In the genomic region with DNA sequence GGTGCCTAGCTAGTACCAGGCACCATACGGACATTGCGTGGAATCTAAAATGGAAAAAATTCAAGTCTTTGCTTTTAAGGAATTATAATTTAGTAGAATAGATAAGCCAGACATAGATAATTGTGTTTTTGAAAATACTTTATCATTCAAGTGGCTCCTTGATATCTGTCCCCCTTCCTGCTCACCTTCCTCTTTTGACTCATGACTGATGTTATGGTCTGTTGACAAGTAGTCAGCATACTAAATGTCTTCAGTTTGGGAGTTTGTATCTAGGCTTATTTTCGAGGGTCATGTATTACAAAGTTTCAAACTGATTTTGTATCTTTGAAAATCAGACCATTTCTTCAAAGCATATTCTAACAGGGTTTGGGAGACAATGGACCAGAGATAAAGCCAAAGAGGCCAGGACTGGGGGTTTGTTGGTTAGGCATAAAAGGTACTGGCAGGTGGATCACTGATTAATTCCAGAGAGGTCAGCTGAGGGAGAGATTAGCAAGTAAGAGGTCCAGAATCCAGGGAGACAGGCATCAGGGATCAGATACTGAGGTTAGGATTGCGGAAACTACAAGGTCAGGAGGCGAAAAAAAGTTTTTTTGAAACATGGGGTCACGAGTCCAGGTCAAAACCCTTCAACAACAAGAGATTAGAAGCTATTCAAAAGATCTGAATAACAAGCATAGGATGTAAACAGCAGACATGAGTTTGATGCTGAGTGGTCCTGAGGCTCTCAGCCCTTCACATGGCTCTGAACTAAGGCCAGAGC, we compare ENCODE assay signal across 1 cellular context.
TF ChIP-seq lines count a peak whose summit lies in the region.

No MANE protein-coding gene starts in this region.

TF ChIP-seq in HepG2, 621 proteins besides CTCF, POLR2A, EP300 and RAD21 (continued from another document and continues in another):
- TF ChIP-seq, protein P1, sequence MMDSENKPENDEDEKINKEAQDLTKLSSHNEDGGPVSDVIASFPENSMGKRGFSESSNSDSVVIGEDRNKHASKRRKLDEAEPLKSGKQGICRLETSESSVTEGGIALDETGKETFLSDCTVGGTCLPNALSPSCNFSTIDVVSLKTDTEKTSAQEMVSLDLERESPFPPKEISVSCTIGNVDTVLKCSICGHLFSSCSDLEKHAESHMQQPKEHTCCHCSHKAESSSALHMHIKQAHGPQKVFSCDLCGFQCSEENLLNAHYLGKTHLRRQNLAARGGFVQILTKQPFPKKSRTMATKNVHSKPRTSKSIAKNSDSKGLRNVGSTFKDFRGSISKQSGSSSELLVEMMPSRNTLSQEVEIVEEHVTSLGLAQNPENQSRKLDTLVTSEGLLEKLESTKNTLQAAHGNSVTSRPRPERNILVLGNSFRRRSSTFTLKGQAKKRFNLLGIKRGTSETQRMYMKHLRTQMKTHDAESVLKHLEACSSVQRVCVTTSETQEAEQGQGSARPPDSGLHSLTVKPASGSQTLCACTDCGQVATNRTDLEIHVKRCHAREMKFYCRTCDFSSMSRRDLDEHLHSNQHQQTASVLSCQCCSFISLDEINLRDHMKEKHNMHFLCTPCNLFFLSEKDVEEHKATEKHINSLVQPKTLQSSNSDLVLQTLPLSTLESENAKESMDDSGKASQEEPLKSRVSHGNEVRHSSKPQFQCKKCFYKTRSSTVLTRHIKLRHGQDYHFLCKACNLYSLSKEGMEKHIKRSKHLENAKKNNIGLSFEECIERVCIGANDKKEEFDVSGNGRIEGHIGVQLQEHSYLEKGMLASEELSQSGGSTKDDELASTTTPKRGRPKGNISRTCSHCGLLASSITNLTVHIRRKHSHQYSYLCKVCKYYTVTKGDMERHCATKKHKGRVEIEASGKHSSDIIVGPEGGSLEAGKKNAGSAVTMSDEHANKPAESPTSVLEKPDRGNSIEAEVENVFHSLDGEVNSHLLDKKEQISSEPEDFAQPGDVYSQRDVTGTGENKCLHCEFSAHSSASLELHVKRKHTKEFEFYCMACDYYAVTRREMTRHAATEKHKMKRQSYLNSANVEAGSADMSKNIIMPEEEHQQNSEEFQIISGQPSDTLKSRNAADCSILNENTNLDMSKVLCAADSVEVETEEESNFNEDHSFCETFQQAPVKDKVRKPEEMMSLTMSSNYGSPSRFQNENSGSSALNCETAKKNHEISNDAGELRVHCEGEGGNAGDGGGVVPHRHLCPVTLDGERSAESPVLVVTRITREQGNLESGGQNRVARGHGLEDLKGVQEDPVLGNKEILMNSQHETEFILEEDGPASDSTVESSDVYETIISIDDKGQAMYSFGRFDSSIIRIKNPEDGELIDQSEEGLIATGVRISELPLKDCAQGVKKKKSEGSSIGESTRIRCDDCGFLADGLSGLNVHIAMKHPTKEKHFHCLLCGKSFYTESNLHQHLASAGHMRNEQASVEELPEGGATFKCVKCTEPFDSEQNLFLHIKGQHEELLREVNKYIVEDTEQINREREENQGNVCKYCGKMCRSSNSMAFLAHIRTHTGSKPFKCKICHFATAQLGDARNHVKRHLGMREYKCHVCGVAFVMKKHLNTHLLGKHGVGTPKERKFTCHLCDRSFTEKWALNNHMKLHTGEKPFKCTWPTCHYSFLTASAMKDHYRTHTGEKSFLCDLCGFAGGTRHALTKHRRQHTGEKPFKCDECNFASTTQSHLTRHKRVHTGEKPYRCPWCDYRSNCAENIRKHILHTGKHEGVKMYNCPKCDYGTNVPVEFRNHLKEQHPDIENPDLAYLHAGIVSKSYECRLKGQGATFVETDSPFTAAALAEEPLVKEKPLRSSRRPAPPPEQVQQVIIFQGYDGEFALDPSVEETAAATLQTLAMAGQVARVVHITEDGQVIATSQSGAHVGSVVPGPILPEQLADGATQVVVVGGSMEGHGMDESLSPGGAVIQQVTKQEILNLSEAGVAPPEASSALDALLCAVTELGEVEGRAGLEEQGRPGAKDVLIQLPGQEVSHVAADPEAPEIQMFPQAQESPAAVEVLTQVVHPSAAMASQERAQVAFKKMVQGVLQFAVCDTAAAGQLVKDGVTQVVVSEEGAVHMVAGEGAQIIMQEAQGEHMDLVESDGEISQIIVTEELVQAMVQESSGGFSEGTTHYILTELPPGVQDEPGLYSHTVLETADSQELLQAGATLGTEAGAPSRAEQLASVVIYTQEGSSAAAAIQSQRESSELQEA (CRISPR knock-in tag; IDR thresholded peaks at IDR 0.05; ENCODE audit: not compliant biosample characterization): no peak
- no peak for TF ChIP-seq CC2D1A (CRISPR knock-in tag; IDR thresholded peaks at IDR 0.05)
- TF ChIP-seq NCOA2 (CRISPR knock-in tag; IDR thresholded peaks at IDR 0.05): peak; percentile 98
- no peak for TF ChIP-seq PLRG1 (conservative IDR thresholded peaks at IDR 0.05)
- peak; percentile 96 for TF ChIP-seq FOXK2 (IDR thresholded peaks at IDR 0.05)
- TF ChIP-seq KMT2B (CRISPR knock-in tag; IDR thresholded peaks at IDR 0.05): no peak
- TF ChIP-seq, protein P2, sequence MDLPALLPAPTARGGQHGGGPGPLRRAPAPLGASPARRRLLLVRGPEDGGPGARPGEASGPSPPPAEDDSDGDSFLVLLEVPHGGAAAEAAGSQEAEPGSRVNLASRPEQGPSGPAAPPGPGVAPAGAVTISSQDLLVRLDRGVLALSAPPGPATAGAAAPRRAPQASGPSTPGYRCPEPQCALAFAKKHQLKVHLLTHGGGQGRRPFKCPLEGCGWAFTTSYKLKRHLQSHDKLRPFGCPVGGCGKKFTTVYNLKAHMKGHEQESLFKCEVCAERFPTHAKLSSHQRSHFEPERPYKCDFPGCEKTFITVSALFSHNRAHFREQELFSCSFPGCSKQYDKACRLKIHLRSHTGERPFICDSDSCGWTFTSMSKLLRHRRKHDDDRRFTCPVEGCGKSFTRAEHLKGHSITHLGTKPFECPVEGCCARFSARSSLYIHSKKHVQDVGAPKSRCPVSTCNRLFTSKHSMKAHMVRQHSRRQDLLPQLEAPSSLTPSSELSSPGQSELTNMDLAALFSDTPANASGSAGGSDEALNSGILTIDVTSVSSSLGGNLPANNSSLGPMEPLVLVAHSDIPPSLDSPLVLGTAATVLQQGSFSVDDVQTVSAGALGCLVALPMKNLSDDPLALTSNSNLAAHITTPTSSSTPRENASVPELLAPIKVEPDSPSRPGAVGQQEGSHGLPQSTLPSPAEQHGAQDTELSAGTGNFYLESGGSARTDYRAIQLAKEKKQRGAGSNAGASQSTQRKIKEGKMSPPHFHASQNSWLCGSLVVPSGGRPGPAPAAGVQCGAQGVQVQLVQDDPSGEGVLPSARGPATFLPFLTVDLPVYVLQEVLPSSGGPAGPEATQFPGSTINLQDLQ (CRISPR knock-in tag; IDR thresholded peaks at IDR 0.05): no peak
- TF ChIP-seq, protein P3, sequence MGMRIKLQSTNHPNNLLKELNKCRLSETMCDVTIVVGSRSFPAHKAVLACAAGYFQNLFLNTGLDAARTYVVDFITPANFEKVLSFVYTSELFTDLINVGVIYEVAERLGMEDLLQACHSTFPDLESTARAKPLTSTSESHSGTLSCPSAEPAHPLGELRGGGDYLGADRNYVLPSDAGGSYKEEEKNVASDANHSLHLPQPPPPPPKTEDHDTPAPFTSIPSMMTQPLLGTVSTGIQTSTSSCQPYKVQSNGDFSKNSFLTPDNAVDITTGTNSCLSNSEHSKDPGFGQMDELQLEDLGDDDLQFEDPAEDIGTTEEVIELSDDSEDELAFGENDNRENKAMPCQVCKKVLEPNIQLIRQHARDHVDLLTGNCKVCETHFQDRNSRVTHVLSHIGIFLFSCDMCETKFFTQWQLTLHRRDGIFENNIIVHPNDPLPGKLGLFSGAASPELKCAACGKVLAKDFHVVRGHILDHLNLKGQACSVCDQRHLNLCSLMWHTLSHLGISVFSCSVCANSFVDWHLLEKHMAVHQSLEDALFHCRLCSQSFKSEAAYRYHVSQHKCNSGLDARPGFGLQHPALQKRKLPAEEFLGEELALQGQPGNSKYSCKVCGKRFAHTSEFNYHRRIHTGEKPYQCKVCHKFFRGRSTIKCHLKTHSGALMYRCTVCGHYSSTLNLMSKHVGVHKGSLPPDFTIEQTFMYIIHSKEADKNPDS (CRISPR knock-in tag; IDR thresholded peaks at IDR 0.05): peak; percentile 91; the same call in 1 of the 2 replicates
- TF ChIP-seq ELF4 (CRISPR knock-in tag; IDR thresholded peaks at IDR 0.05; ENCODE audit: borderline replicate concordance): 0 out of 2 replicates have a peak, but pooled peaks have one; percentile 36
- no peak for TF ChIP-seq SP140L (CRISPR knock-in tag; IDR thresholded peaks at IDR 0.05; ENCODE audit: borderline replicate concordance)
- TF ChIP-seq ZBTB7A (CRISPR knock-in tag; IDR thresholded peaks at IDR 0.05): no peak
- no peak for TF ChIP-seq TOE1 (CRISPR knock-in tag; IDR thresholded peaks at IDR 0.05)
- no peak for TF ChIP-seq KAT7 (CRISPR knock-in tag; IDR thresholded peaks at IDR 0.05; ENCODE audit: borderline replicate concordance)
- TF ChIP-seq SIN3B (IDR thresholded peaks at IDR 0.05; ENCODE audit: low read length): no peak
- no peak; the same call in 1 of the 2 replicates for TF ChIP-seq ZNF431 (CRISPR knock-in tag; IDR thresholded peaks at IDR 0.05; ENCODE audit: borderline replicate concordance, low read depth)
- TF ChIP-seq MIER3 (CRISPR knock-in tag; IDR thresholded peaks at IDR 0.05; ENCODE audit: borderline replicate concordance): peak; percentile 85
- no peak for TF ChIP-seq ZNF777 (CRISPR knock-in tag; IDR thresholded peaks at IDR 0.05)
- TF ChIP-seq, protein P4, sequence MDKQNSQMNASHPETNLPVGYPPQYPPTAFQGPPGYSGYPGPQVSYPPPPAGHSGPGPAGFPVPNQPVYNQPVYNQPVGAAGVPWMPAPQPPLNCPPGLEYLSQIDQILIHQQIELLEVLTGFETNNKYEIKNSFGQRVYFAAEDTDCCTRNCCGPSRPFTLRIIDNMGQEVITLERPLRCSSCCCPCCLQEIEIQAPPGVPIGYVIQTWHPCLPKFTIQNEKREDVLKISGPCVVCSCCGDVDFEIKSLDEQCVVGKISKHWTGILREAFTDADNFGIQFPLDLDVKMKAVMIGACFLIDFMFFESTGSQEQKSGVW (CRISPR knock-in tag; IDR thresholded peaks at IDR 0.05; ENCODE audit: borderline replicate concordance): no peak
- TF ChIP-seq SOX5 (CRISPR knock-in tag; IDR thresholded peaks at IDR 0.05; ENCODE audit: borderline replicate concordance): peak; percentile 99
- TF ChIP-seq TRIM24 (CRISPR knock-in tag; IDR thresholded peaks at IDR 0.05): no peak
- TF ChIP-seq NCOA1 (CRISPR knock-in tag; IDR thresholded peaks at IDR 0.05): peak; percentile 77
- no peak for TF ChIP-seq RNF2 (conservative IDR thresholded peaks at IDR 0.05; ENCODE audit: low read depth)
- TF ChIP-seq, protein P5, sequence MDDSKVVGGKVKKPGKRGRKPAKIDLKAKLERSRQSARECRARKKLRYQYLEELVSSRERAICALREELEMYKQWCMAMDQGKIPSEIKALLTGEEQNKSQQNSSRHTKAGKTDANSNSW (CRISPR knock-in tag; IDR thresholded peaks at IDR 0.05; ENCODE audit: borderline replicate concordance): no peak
- TF ChIP-seq, protein P6, sequence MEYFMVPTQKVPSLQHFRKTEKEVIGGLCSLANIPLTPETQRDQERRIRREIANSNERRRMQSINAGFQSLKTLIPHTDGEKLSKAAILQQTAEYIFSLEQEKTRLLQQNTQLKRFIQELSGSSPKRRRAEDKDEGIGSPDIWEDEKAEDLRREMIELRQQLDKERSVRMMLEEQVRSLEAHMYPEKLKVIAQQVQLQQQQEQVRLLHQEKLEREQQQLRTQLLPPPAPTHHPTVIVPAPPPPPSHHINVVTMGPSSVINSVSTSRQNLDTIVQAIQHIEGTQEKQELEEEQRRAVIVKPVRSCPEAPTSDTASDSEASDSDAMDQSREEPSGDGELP (IDR thresholded peaks at IDR 0.05; ENCODE audit: borderline replicate concordance, low read depth): peak; percentile 94
- TF ChIP-seq MIXL1 (CRISPR knock-in tag; IDR thresholded peaks at IDR 0.05): peak; percentile 83
- TF ChIP-seq, protein P7, sequence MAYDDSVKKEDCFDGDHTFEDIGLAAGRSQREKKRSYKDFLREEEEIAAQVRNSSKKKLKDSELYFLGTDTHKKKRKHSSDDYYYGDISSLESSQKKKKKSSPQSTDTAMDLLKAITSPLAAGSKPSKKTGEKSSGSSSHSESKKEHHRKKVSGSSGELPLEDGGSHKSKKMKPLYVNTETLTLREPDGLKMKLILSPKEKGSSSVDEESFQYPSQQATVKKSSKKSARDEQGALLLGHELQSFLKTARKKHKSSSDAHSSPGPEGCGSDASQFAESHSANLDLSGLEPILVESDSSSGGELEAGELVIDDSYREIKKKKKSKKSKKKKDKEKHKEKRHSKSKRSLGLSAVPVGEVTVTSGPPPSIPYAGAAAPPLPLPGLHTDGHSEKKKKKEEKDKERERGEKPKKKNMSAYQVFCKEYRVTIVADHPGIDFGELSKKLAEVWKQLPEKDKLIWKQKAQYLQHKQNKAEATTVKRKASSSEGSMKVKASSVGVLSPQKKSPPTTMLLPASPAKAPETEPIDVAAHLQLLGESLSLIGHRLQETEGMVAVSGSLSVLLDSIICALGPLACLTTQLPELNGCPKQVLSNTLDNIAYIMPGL (CRISPR knock-in tag; IDR thresholded peaks at IDR 0.05; ENCODE audit: borderline replicate concordance in 1 of 2, low read depth in 1 of 2): peak in 1 of 2 experiments; percentile 19; a peak in 1 of 4 replicates
- no peak for TF ChIP-seq MAFG (CRISPR knock-in tag; IDR thresholded peaks at IDR 0.05)
- TF ChIP-seq, protein P8, sequence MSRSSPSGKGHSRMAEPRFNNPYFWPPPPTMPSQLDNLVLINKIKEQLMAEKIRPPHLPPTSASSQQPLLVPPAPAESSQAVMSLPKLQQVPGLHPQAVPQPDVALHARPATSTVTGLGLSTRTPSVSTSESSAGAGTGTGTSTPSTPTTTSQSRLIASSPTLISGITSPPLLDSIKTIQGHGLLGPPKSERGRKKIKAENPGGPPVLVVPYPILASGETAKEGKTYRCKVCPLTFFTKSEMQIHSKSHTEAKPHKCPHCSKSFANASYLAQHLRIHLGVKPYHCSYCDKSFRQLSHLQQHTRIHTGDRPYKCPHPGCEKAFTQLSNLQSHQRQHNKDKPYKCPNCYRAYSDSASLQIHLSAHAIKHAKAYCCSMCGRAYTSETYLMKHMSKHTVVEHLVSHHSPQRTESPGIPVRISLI (CRISPR knock-in tag; IDR thresholded peaks at IDR 0.05; ENCODE audit: borderline replicate concordance): peak; percentile 99
- TF ChIP-seq ZNF547 (CRISPR knock-in tag; IDR thresholded peaks at IDR 0.05): no peak
- 0 out of 2 replicates have a peak, but pooled peaks have one; percentile 2 for TF ChIP-seq SMC3 (IDR thresholded peaks at IDR 0.05; ENCODE audit: low read length)
- no peak for TF ChIP-seq ZNF549 (CRISPR knock-in tag; IDR thresholded peaks at IDR 0.05)
- peak; percentile 18 for TF ChIP-seq XRCC5 (optimal IDR thresholded peaks at IDR 0.05; ENCODE audit: low read length)
- TF ChIP-seq FOXK1 (CRISPR knock-in tag; IDR thresholded peaks at IDR 0.05; ENCODE audit: borderline replicate concordance, low read depth): peak; percentile 87; the same call in 1 of the 2 replicates
- TF ChIP-seq ZNF766 (CRISPR knock-in tag; IDR thresholded peaks at IDR 0.05; ENCODE audit: borderline replicate concordance): 0 out of 2 replicates have a peak, but pooled peaks have one; percentile 33
- TF ChIP-seq, protein P9, sequence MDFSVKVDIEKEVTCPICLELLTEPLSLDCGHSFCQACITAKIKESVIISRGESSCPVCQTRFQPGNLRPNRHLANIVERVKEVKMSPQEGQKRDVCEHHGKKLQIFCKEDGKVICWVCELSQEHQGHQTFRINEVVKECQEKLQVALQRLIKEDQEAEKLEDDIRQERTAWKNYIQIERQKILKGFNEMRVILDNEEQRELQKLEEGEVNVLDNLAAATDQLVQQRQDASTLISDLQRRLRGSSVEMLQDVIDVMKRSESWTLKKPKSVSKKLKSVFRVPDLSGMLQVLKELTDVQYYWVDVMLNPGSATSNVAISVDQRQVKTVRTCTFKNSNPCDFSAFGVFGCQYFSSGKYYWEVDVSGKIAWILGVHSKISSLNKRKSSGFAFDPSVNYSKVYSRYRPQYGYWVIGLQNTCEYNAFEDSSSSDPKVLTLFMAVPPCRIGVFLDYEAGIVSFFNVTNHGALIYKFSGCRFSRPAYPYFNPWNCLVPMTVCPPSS (IDR thresholded peaks at IDR 0.05): no peak
